ENCODE assay signal across 8 cellular contexts in genomic region chr13:110913911-110914292, GRCh38. TPM values are rescaled to one million over a fixed set of nuclear protein-coding genes. Genes with fewer than 3 reads are reported as not detected.
DNase-seq lines count a peak whose midpoint lies in the region; ATAC-seq and TF ChIP-seq lines count a peak whose summit lies in the region.

No MANE protein-coding gene starts in this region.

- peak overlapping the region; percentile 87 to 90 for H3K4me3 Mint-ChIP-seq in CD14-positive monocyte

- no peaks in the 10 kb centered on the region for H3K9me3 Mint-ChIP-seq in CD14-positive monocyte

- peaks cover 33% of the 10 kb centered on the region for H3K4me1 Mint-ChIP-seq in CD14-positive monocyte

- no peak for TF ChIP-seq CTCF in CD14-positive monocyte (IDR thresholded peaks at IDR 0.05)
- TF ChIP-seq CTCF in astrocyte of the spinal cord (IDR thresholded peaks at IDR 0.05; ENCODE audit: low read depth, low read length) = no peak
- no peak for TF ChIP-seq CTCF in left lung (IDR thresholded peaks at IDR 0.05)
- no peak for TF ChIP-seq CTCF in thoracic aorta (IDR thresholded peaks at IDR 0.05)

- peak overlapping the region; percentile 99 for H3K27ac ChIP-seq in HUES6 (ENCODE audit: low read depth, low read length)
- H3K27ac ChIP-seq in left lung = peak overlapping the region; percentile 99 to 100
- peak overlapping the region; percentile 99 for H3K27ac ChIP-seq in thoracic aorta

- H3K4me3 ChIP-seq in HUES6 (ENCODE audit: low read depth, low read length) (peak overlapping the region; percentile 97), astrocyte of the spinal cord (ENCODE audit: low read depth, low read length) (peak overlapping the region; percentile 90), left lung (peak overlapping the region; percentile 93 to 97), thoracic aorta (peak overlapping the region; percentile 95)

- H3K4me1 ChIP-seq in HUES6 (ENCODE audit: control insufficient read depth, insufficient read depth, low read length) (peaks cover 27% of the 10 kb centered on the region), left lung (peaks cover 24 to 58% of the 10 kb centered on the region in 2 donors), thoracic aorta (ENCODE audit: control insufficient read depth in 1 of 2, low read depth in 2 of 2) (peaks cover 13 to 52% of the 10 kb centered on the region in 2 donors)

- ATAC-seq in left lung (peak; percentile 2), thoracic aorta (ENCODE audit: insufficient number of reproducible peaks, low FRiP score, low read depth) (no peak), HG02870 (IDR thresholded peaks at IDR 0.05; ENCODE audit: unreplicated experiment) (no peak)

- intact Hi-C loops in CD14-positive monocyte (cut with micrococcal nuclease) = loop anchor here (2.0 to 10.0 kb wide), 5 partner anchors 131 to 311 kb away; partner anchors contain the start of gene ING1 (in 2 of the 2)
- intact Hi-C loops in left lung (cut with DNase I) = no loop called here

- H3K36me3 Mint-ChIP-seq in CD14-positive monocyte = peaks cover 20 to 24% of the 10 kb centered on the region in 2 donors

- peak overlapping the region; percentile 80 to 99 (median 89) for H3K27ac Mint-ChIP-seq in CD14-positive monocyte

- no peaks in the 10 kb centered on the region for H3K27me3 Mint-ChIP-seq in CD14-positive monocyte (ENCODE audit: low read depth in 3 of 3)

- H3K27me3 ChIP-seq in HUES6 (ENCODE audit: control insufficient read depth, insufficient read depth, low read length) (no peaks in the 10 kb centered on the region), left lung (no peaks in the 10 kb centered on the region), thoracic aorta (replicated peaks; ENCODE audit: insufficient read depth) (no peaks in the 10 kb centered on the region)

- peak overlapping the region; percentile 98 for H3K9ac ChIP-seq in HUES6 (ENCODE audit: low read length)

- DNase-seq in CD14-positive monocyte (ENCODE audit: low spot score) (no peak), astrocyte of the spinal cord (ENCODE audit: low read depth, low spot score) (no peak), left lung (no peak), thoracic aorta (ENCODE audit: low spot score) (no peak), NCI-H82 treated with DMSO at 0.1 percent for 48 hours (lab: John Stamatoyannopoulos, UW; ENCODE audit: unreplicated experiment) (no peak), iPS-NIHi11 (ENCODE audit: low spot score) (no peak)

- H3K9me3 ChIP-seq in HUES6 (ENCODE audit: control insufficient read depth, insufficient read depth, low read depth, low read length) (no peaks in the 10 kb centered on the region), left lung (no peaks in the 10 kb centered on the region), thoracic aorta (no peaks in the 10 kb centered on the region)

- H3K36me3 ChIP-seq in HUES6 (ENCODE audit: control insufficient read depth, insufficient read depth, low read length) (peaks cover 24% of the 10 kb centered on the region), left lung (peaks cover 0 to 16% of the 10 kb centered on the region in 2 donors), thoracic aorta (peaks cover 2% of the 10 kb centered on the region)

- in situ Hi-C loops in astrocyte of the spinal cord (cut with HindIII; ENCODE audit: low sequenced_read_pairs) = no loop called here

RNA-seq across cellular contexts. Expression of gene ANKRD10, which starts 1.0 kb away (rescaled TPM):
- polyA plus RNA-seq in CD14-positive monocyte = 10 to 100 TPM; 30.5 to 37.2 TPM
- total RNA-seq in left lung (100 to 1,000 TPM; 101 to 110 TPM), thoracic aorta (100 to 1,000 TPM; 195 to 200 TPM)

Comparison
In these comparisons a context has a peak if more than half of its experiments do, and no peak if none do; other contexts are left out.
1. intact Hi-C loops: an anchor here in CD14-positive monocyte (2.0 to 10.0 kb wide); none called in left lung.